2 cellular contexts compared by ENCODE assay signal in genomic region chrX:18428006-18428405, GRCh38.
TF ChIP-seq lines count a peak whose summit lies in the region.

No MANE protein-coding gene starts in this region.

TF ChIP-seq in HEK293, 187 proteins besides CTCF, POLR2A, EP300 and RAD21:
- TF ChIP-seq PRDM1 (tag by site-specific recombination; IDR thresholded peaks at IDR 0.05) (peak; percentile 24; the same call in 1 of the 2 replicates), MZF1 (tag by site-specific recombination; IDR thresholded peaks at IDR 0.05; ENCODE audit: borderline replicate concordance) (no peak), ZNF155 (tag by site-specific recombination; IDR thresholded peaks at IDR 0.05) (no peak)

TF ChIP-seq in GM12878, 131 proteins besides CTCF, POLR2A, EP300 and RAD21 (continued from another document):
- TF ChIP-seq MLLT1 (IDR thresholded peaks at IDR 0.05): no peak
- TF ChIP-seq NBN (IDR thresholded peaks at IDR 0.05): no peak
- TF ChIP-seq TBL1XR1 (IDR thresholded peaks at IDR 0.05; ENCODE audit: low read depth, low read length): no peak
- no peak for TF ChIP-seq PRDM15 (CRISPR knock-in tag; IDR thresholded peaks at IDR 0.05)
- no peak for TF ChIP-seq KLF5 (IDR thresholded peaks at IDR 0.05; ENCODE audit: partially characterized antibody)
TF ChIP-seq in GM12878: peak in this region for 0.
